ENCODE assay signal across 1 cellular context in the genomic region with DNA sequence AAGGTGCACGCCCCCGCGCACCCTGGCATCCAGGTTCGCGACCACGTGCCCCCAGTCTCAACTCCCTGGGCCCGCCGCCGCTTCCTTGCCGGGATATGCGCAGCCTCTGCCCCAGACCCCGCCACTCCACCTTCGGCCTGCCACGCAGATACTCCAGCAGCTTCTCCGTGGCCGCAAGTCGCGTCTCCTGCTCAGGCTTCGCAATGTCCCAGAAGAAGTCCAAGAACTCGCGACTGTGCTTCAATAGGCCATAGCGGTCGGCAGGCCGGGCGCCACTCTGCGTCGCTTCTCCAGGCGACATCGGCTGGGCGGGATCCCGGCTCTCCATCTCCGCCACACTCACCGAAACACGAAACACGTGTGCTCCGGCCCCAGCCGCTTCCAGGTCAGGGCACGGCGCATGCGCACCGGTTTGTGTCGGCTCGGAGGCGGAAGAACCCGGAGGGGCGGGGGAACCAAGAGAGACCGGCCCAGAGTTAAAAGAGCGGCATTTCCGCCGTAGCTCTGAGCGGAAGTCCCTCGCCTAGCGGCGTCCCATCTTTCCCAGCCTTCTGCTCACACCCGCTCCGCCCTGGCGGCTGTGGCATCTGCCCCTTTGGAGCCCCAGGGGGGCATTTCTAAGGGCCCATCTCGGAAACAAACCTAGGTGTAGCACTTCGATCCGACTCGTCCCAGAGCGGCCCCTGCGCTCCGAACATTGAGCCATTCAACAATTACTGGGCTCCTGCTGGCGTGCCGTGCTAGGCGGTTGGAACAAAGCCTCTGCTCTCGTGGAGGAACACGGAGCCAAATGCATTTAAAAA.
TF ChIP-seq lines count a peak whose summit lies in the region.

TSS of gene MYBBP1A (minus strand) at position 388 of the 803 bp plus-strand sequence. CDS start at position 328, 60 bp downstream.

TF ChIP-seq in GM12878, 131 proteins besides CTCF, POLR2A, EP300 and RAD21 (continued from another document and continues in another):
- TF ChIP-seq, protein P1, sequence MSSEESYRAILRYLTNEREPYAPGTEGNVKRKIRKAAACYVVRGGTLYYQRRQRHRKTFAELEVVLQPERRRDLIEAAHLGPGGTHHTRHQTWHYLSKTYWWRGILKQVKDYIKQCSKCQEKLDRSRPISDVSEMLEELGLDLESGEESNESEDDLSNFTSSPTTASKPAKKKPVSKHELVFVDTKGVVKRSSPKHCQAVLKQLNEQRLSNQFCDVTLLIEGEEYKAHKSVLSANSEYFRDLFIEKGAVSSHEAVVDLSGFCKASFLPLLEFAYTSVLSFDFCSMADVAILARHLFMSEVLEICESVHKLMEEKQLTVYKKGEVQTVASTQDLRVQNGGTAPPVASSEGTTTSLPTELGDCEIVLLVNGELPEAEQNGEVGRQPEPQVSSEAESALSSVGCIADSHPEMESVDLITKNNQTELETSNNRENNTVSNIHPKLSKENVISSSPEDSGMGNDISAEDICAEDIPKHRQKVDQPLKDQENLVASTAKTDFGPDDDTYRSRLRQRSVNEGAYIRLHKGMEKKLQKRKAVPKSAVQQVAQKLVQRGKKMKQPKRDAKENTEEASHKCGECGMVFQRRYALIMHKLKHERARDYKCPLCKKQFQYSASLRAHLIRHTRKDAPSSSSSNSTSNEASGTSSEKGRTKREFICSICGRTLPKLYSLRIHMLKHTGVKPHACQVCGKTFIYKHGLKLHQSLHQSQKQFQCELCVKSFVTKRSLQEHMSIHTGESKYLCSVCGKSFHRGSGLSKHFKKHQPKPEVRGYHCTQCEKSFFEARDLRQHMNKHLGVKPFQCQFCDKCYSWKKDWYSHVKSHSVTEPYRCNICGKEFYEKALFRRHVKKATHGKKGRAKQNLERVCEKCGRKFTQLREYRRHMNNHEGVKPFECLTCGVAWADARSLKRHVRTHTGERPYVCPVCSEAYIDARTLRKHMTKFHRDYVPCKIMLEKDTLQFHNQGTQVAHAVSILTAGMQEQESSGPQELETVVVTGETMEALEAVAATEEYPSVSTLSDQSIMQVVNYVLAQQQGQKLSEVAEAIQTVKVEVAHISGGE (CRISPR knock-in tag; IDR thresholded peaks at IDR 0.05) = peak; percentile 61
- no peak for TF ChIP-seq SUZ12 (IDR thresholded peaks at IDR 0.05; ENCODE audit: unreplicated experiment)
- TF ChIP-seq MEF2A (IDR thresholded peaks at IDR 0.05; ENCODE audit: insufficient read depth, low read depth, low read length) = no peak
- TF ChIP-seq ETV6 (conservative IDR thresholded peaks at IDR 0.05 in 1 of 2, IDR thresholded peaks at IDR 0.05 in 1 of 2; ENCODE audit: borderline replicate concordance in 1 of 2, low read depth in 1 of 2) = peak in 1 of 2 experiments; percentile 43; a peak in 1 of 4 replicates
- peak; percentile 80 for TF ChIP-seq IKZF1 (conservative IDR thresholded peaks at IDR 0.05)
- peak; percentile 54 to 80; a peak in 3 of 4 replicates for TF ChIP-seq BHLHE40 (IDR thresholded peaks at IDR 0.05; ENCODE audit: borderline replicate concordance in 1 of 2, low read depth in 2 of 2, low read length in 1 of 2)
- no peak for TF ChIP-seq RELA (IDR thresholded peaks at IDR 0.05; ENCODE audit: borderline replicate concordance, partially characterized antibody)
- TF ChIP-seq, protein P2, sequence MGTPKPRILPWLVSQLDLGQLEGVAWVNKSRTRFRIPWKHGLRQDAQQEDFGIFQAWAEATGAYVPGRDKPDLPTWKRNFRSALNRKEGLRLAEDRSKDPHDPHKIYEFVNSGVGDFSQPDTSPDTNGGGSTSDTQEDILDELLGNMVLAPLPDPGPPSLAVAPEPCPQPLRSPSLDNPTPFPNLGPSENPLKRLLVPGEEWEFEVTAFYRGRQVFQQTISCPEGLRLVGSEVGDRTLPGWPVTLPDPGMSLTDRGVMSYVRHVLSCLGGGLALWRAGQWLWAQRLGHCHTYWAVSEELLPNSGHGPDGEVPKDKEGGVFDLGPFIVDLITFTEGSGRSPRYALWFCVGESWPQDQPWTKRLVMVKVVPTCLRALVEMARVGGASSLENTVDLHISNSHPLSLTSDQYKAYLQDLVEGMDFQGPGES (IDR thresholded peaks at IDR 0.05) = no peak
- 0 out of 2 replicates have a peak, but pooled peaks have one; percentile 9 for TF ChIP-seq ATF7 (IDR thresholded peaks at IDR 0.05; ENCODE audit: low read depth)
- TF ChIP-seq SMAD1 (IDR thresholded peaks at IDR 0.05; ENCODE audit: low read depth, partially characterized antibody) = peak; percentile 45
- TF ChIP-seq, protein P3, sequence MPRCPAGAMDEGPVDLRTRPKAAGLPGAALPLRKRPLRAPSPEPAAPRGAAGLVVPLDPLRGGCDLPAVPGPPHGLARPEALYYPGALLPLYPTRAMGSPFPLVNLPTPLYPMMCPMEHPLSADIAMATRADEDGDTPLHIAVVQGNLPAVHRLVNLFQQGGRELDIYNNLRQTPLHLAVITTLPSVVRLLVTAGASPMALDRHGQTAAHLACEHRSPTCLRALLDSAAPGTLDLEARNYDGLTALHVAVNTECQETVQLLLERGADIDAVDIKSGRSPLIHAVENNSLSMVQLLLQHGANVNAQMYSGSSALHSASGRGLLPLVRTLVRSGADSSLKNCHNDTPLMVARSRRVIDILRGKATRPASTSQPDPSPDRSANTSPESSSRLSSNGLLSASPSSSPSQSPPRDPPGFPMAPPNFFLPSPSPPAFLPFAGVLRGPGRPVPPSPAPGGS (IDR thresholded peaks at IDR 0.05; ENCODE audit: borderline replicate concordance, insufficient read depth, low read depth, low read length, poor library complexity, severe bottlenecking) = no peak
- no peak for TF ChIP-seq PKNOX1 (IDR thresholded peaks at IDR 0.05)
- peak; percentile 75 for TF ChIP-seq SPI1 (IDR thresholded peaks at IDR 0.05; ENCODE audit: borderline replicate concordance, insufficient read depth, low read depth, low read length)
- TF ChIP-seq ZBTB33 (IDR thresholded peaks at IDR 0.05) = no peak
- no peak for TF ChIP-seq JUND (IDR thresholded peaks at IDR 0.05; ENCODE audit: low read depth, low read length)
- TF ChIP-seq CBFB (IDR thresholded peaks at IDR 0.05; ENCODE audit: low read depth) = peak; percentile 86
- no peak for TF ChIP-seq ATF2 (IDR thresholded peaks at IDR 0.05; ENCODE audit: low read length)
- peak; percentile 35 for TF ChIP-seq MEF2B (IDR thresholded peaks at IDR 0.05; ENCODE audit: partially characterized antibody, poor library complexity, severe bottlenecking)
- TF ChIP-seq BMI1 (IDR thresholded peaks at IDR 0.05; ENCODE audit: borderline replicate concordance) = no peak
- TF ChIP-seq STAT1 (conservative IDR thresholded peaks at IDR 0.05) = peak; percentile 18; the same call in 1 of the 2 replicates
- peak; percentile 75 for TF ChIP-seq ELK1 (IDR thresholded peaks at IDR 0.05; ENCODE audit: low read depth, low read length)
- TF ChIP-seq, protein P4, sequence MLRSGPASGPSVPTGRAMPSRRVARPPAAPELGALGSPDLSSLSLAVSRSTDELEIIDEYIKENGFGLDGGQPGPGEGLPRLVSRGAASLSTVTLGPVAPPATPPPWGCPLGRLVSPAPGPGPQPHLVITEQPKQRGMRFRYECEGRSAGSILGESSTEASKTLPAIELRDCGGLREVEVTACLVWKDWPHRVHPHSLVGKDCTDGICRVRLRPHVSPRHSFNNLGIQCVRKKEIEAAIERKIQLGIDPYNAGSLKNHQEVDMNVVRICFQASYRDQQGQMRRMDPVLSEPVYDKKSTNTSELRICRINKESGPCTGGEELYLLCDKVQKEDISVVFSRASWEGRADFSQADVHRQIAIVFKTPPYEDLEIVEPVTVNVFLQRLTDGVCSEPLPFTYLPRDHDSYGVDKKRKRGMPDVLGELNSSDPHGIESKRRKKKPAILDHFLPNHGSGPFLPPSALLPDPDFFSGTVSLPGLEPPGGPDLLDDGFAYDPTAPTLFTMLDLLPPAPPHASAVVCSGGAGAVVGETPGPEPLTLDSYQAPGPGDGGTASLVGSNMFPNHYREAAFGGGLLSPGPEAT (IDR thresholded peaks at IDR 0.05; ENCODE audit: low read depth) = 0 out of 2 replicates have a peak, but pooled peaks have one; percentile 27
- no peak for TF ChIP-seq KDM1A (IDR thresholded peaks at IDR 0.05; ENCODE audit: borderline replicate concordance)
- peak; percentile 46; the same call in 1 of the 2 replicates for TF ChIP-seq HCFC1 (IDR thresholded peaks at IDR 0.05; ENCODE audit: low read length)
- peak; percentile 94 for TF ChIP-seq NRF1 (conservative IDR thresholded peaks at IDR 0.05; ENCODE audit: low read depth, low read length)
- TF ChIP-seq, protein P5, sequence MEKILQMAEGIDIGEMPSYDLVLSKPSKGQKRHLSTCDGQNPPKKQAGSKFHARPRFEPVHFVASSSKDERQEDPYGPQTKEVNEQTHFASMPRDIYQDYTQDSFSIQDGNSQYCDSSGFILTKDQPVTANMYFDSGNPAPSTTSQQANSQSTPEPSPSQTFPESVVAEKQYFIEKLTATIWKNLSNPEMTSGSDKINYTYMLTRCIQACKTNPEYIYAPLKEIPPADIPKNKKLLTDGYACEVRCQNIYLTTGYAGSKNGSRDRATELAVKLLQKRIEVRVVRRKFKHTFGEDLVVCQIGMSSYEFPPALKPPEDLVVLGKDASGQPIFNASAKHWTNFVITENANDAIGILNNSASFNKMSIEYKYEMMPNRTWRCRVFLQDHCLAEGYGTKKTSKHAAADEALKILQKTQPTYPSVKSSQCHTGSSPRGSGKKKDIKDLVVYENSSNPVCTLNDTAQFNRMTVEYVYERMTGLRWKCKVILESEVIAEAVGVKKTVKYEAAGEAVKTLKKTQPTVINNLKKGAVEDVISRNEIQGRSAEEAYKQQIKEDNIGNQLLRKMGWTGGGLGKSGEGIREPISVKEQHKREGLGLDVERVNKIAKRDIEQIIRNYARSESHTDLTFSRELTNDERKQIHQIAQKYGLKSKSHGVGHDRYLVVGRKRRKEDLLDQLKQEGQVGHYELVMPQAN (conservative IDR thresholded peaks at IDR 0.05) = peak; percentile 98
- TF ChIP-seq, protein P6, sequence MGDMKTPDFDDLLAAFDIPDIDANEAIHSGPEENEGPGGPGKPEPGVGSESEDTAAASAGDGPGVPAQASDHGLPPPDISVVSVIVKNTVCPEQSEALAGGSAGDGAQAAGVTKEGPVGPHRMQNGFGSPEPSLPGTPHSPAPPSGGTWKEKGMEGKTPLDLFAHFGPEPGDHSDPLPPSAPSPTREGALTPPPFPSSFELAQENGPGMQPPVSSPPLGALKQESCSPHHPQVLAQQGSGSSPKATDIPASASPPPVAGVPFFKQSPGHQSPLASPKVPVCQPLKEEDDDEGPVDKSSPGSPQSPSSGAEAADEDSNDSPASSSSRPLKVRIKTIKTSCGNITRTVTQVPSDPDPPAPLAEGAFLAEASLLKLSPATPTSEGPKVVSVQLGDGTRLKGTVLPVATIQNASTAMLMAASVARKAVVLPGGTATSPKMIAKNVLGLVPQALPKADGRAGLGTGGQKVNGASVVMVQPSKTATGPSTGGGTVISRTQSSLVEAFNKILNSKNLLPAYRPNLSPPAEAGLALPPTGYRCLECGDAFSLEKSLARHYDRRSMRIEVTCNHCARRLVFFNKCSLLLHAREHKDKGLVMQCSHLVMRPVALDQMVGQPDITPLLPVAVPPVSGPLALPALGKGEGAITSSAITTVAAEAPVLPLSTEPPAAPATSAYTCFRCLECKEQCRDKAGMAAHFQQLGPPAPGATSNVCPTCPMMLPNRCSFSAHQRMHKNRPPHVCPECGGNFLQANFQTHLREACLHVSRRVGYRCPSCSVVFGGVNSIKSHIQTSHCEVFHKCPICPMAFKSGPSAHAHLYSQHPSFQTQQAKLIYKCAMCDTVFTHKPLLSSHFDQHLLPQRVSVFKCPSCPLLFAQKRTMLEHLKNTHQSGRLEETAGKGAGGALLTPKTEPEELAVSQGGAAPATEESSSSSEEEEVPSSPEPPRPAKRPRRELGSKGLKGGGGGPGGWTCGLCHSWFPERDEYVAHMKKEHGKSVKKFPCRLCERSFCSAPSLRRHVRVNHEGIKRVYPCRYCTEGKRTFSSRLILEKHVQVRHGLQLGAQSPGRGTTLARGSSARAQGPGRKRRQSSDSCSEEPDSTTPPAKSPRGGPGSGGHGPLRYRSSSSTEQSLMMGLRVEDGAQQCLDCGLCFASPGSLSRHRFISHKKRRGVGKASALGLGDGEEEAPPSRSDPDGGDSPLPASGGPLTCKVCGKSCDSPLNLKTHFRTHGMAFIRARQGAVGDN (IDR thresholded peaks at IDR 0.05) = peak; percentile 82
- peak; percentile 95 for TF ChIP-seq NR2C1 (IDR thresholded peaks at IDR 0.05)
- TF ChIP-seq SMAD5 (IDR thresholded peaks at IDR 0.05; ENCODE audit: low read depth) = peak; percentile 88; the same call in 1 of the 2 replicates
- TF ChIP-seq CREM (IDR thresholded peaks at IDR 0.05; ENCODE audit: low read depth) = 0 out of 2 replicates have a peak, but pooled peaks have one; percentile 5
- TF ChIP-seq MYC (IDR thresholded peaks at IDR 0.05; ENCODE audit: insufficient read depth, insufficient read length, insufficient replicate concordance, low read length, severe bottlenecking) = peak; percentile 26
